In genomic region chr2:43677783-43678182, GRCh38 we compare ENCODE assay signal across 2 cellular contexts. TPM values are rescaled to one million over a fixed set of nuclear protein-coding genes. Genes with fewer than 3 reads are reported as not detected.
"Had no signal": no experiment of that assay in that cellular context is flagged by ENCODE, and none has a peak within 500 bp of the region (broad histone marks: within the 10 kb centered on the region; RNA-seq: fewer than 3 reads in every experiment).

No MANE protein-coding gene starts in this region.

RNA-seq across cellular contexts. Expression of gene C1GALT1C1L, which starts 1.6 kb away (rescaled TPM):
- total RNA-seq: G401, GM12878 had no signal

RNA-seq across cellular contexts. Expression of gene PLEKHH2, which starts 40.7 kb away (rescaled TPM):
- total RNA-seq: GM12878 had no signal
